ENCODE assay signal across 8 cellular contexts in the genomic region with DNA sequence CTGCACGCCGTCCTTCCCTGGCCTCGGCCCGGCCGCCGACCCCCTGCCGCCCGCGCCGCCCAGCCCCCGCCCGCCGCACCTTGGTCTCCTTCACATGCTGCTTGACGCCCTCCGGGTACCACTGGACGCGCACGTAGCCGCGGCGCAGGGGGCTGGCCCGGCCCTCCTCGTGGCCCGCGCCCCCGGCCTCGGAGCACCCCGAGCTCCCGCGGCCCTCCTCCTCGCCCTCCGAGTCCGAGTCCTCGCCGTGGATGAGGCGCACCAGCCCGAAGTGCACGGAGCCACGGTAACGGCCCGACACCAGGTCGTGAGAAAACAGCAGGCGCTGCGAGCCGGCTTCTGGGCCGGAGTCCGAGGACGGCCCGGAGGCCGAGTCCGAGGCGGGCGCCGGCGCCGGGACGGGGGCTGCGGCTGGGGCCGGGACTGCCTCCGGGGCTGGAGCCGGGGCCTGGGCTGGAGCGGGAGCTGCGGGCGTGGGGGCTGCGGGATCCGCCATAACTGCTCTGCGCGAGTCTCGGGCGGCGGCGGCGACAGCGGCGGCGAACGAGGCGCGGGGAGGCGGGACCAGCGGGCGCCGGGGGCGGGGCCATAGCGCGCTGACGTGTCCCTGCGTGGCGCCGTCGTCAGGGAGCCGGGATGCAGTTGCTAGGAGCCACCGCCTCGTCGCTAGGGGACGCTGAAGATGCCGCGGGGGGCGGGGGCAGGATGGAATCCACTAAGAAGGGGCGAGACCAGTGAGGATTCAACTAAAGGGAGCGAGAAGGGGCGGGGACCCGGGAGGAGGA. TPM values are rescaled to one million over a fixed set of nuclear protein-coding genes. Genes with fewer than 3 reads are reported as not detected.
DNase-seq lines count a peak whose midpoint lies in the region; ATAC-seq and TF ChIP-seq lines count a peak whose summit lies in the region.

TSS of gene UBE2O (minus strand) at position 507 of the 785 bp plus-strand sequence. CDS start at position 496, 11 bp downstream.

- CTCF ChIA-PET in T-cell (lab: Charles Lee): interaction anchor here (0.6 to 1.4 kb wide), 6 partner anchors 9 to 373 kb away, joined by 3 to 4 read pairs (median 3); no protein-coding TSS in a partner anchor

- H3K27me3 Mint-ChIP-seq in T-cell: no peaks in the 10 kb centered on the region

- POLR2A ChIA-PET in T-cell (lab: Charles Lee): interaction anchor here in 1 of 2 donors (1.0 kb wide), 1 partner anchor 282 kb away, joined by 3 read pairs; no protein-coding TSS in a partner anchor

- peak within 1 kb of the TSS; percentile 90 for H3K9ac ChIP-seq in adipocyte (ENCODE audit: low read length)

- TF ChIP-seq CTCF in GM12865 (IDR thresholded peaks at IDR 0.05; ENCODE audit: insufficient read depth, low read depth, low read length, missing control alignments): peak; percentile 63
- TF ChIP-seq CTCF in left ventricle myocardium inferior (IDR thresholded peaks at IDR 0.05; ENCODE audit: borderline replicate concordance): peak; percentile 46
- peak; percentile 33 for TF ChIP-seq CTCF in psoas muscle (IDR thresholded peaks at IDR 0.05)

- no peaks in the 10 kb centered on the region for H3K27me3 ChIP-seq in adipocyte (replicated peaks; ENCODE audit: control insufficient read depth, insufficient read depth, low read length)
- no peaks in the 10 kb centered on the region for H3K27me3 ChIP-seq in left ventricle myocardium inferior (ENCODE audit: low read depth)
- no peaks in the 10 kb centered on the region for H3K27me3 ChIP-seq in psoas muscle (ENCODE audit: insufficient read depth in 3 of 3, low read length in 2 of 3)

- no peaks in the 10 kb centered on the region for H3K36me3 Mint-ChIP-seq in T-cell

- no peaks in the 10 kb centered on the region for H3K9me3 ChIP-seq in adipocyte (ENCODE audit: control insufficient read depth, low read length)
- no peaks in the 10 kb centered on the region for H3K9me3 ChIP-seq in left ventricle myocardium inferior (replicated peaks)
- H3K9me3 ChIP-seq in psoas muscle: no peaks in the 10 kb centered on the region

- H3K9me3 Mint-ChIP-seq in T-cell: no peaks in the 10 kb centered on the region

- peak within 1 kb of the TSS; percentile 62 for H3K4me3 ChIP-seq in GM12865 (ENCODE audit: low read depth, low read length)
- peak within 1 kb of the TSS; percentile 88 for H3K4me3 ChIP-seq in adipocyte (ENCODE audit: low read length)
- H3K4me3 ChIP-seq in left ventricle myocardium inferior: peak within 1 kb of the TSS; percentile 99
- peak within 1 kb of the TSS; percentile 90 for H3K4me3 ChIP-seq in psoas muscle

- intact Hi-C loops in left ventricle myocardium inferior (cut with micrococcal nuclease): loop anchor here (10.0 kb wide), 1 partner anchor 48 kb away; no protein-coding TSS in a partner anchor
- intact Hi-C loops in psoas muscle (cut with DNase I): loop anchor here in 1 of 2 donors (5.0 kb wide), 1 partner anchor 36 kb away; no protein-coding TSS in a partner anchor

- WGBS in psoas muscle, 3 donors: 1% methylated on average over 69 to 103 of the region's 103 CpGs

- peaks cover 42 to 49% (median 43%) of the 10 kb centered on the region in 3 donors for H3K4me1 Mint-ChIP-seq in T-cell

- H3K27ac Mint-ChIP-seq in T-cell: peak within 1 kb of the TSS; percentile 87 to 89

- H3K4me1 ChIP-seq in adipocyte (ENCODE audit: control insufficient read depth, insufficient read depth, low read length) (peaks cover 15% of the 10 kb centered on the region), left ventricle myocardium inferior (peaks cover 51% of the 10 kb centered on the region), psoas muscle (peaks cover 31% of the 10 kb centered on the region)

- no peaks in the 10 kb centered on the region for H3K36me3 ChIP-seq in adipocyte (ENCODE audit: control insufficient read depth, insufficient read depth, low read length, severe bottlenecking)
- H3K36me3 ChIP-seq in left ventricle myocardium inferior: no peaks in the 10 kb centered on the region
- no peaks in the 10 kb centered on the region for H3K36me3 ChIP-seq in psoas muscle (ENCODE audit: insufficient read depth in 1 of 2, low read depth in 1 of 2)

- H3K4me3 Mint-ChIP-seq in T-cell: peak within 1 kb of the TSS; percentile 81 to 87 (median 85)

- H3K27ac ChIP-seq in left ventricle myocardium inferior (replicated peaks) (peak within 1 kb of the TSS; percentile 94), psoas muscle (peak within 1 kb of the TSS; percentile 89)

- peak; percentile 92 for DNase-seq in GM12865 (ENCODE audit: low read depth)
- DNase-seq in NCI-H1417 (lab: John Stamatoyannopoulos, UW): peak; percentile 89 to 92 (median 89)
- DNase-seq in T-cell: peak; percentile 82 to 95 (median 91)
- DNase-seq in adipocyte (ENCODE audit: low read depth): peak; percentile 96
- peak; percentile 90 for DNase-seq in left ventricle myocardium inferior
- peak; percentile 90 to 94 for DNase-seq in psoas muscle
- peak; percentile 84 for DNase-seq in ureter (ENCODE audit: low spot score)

- ATAC-seq in HG02623 (IDR thresholded peaks at IDR 0.05; ENCODE audit: unreplicated experiment) (peak; percentile 92), T-cell (replicated peaks in 1 of 4) (peak; percentile 91 to 93 (median 92)), psoas muscle (peak; percentile 94 to 96 (median 96))

RNA-seq across cellular contexts. Expression of gene UBE2O, which starts in this region (rescaled TPM):
- total RNA-seq in T-cell (10 to 100 TPM; 33.9 to 57.8 (median 47.5) TPM), left ventricle myocardium inferior (35.7 TPM), psoas muscle (10 to 100 TPM; 37.3 to 45.5 (median 39.7) TPM), ureter (30.3 TPM)
- 10 to 100 TPM; 11.6 to 23.9 (median 12.3) TPM for polyA plus RNA-seq in psoas muscle

Comparison
In these comparisons a context has a peak if more than half of its experiments do, and no peak if none do; other contexts are left out.
1. Peak in every context shown above with its lines: DNase-seq, ATAC-seq, H3K4me3 ChIP-seq and H3K27ac ChIP-seq.